ENCODE assay signal across 11 cellular contexts in the genomic region with DNA sequence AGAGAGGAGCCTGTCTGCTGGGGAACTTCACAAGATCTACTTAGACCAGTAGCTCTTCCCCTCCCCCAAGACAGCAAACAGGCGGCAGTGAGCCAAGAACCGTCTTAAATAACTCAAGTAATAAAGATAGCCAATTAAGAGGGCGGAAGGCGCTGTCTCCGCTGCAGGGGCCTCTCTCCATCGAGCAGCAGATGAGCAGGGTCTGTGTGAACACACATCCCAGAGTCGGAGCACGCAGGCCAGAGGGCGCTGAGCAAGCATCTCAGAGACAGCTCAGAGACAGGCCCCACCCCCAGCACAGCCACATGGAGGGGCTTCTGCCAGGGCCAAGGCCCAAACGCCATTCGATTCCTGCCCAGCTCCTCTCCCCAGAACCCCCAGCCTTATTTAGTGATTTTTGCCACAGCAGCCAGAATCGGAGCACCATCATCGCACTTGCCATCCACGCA. TPM values are rescaled to one million over a fixed set of nuclear protein-coding genes. Genes with fewer than 3 reads are reported as not detected.
DNase-seq lines count a peak whose midpoint lies in the region; ATAC-seq and TF ChIP-seq lines count a peak whose summit lies in the region.
"Had no signal": no experiment of that assay in that cellular context is flagged by ENCODE, and none has a peak within 500 bp of the region (broad histone marks: within the 10 kb centered on the region; RNA-seq: fewer than 3 reads in every experiment).

No MANE protein-coding gene starts in this region.

- H3K36me3 ChIP-seq in body of pancreas (replicated peaks in 1 of 2; ENCODE audit: insufficient read depth in 1 of 2, low read depth in 2 of 2) (no peaks in the 10 kb centered on the region), lower lobe of right lung (no peaks in the 10 kb centered on the region)

- no peaks in the 10 kb centered on the region for H3K36me3 Mint-ChIP-seq in activated naive CD4-positive, alpha-beta T cell treated with anti-CD3 and anti-CD28 coated beads for 36 hours (ENCODE audit: low read depth)

- TF ChIP-seq CTCF in body of pancreas (IDR thresholded peaks at IDR 0.05) = no peak
- TF ChIP-seq CTCF in lower lobe of right lung (IDR thresholded peaks at IDR 0.05) = no peak

- H3K4me3 ChIP-seq in body of pancreas (no peak overlapping the region), lower lobe of right lung (no peak overlapping the region)

- H3K4me1 Mint-ChIP-seq in stimulated activated naive CD8-positive, alpha-beta T cell treated with anti-CD3 and anti-CD28 coated beads, Interleukin-15, amount 100 ng/mL, for 72 hours = peaks cover 86% of the 10 kb centered on the region
- H3K4me1 Mint-ChIP-seq in activated naive CD4-positive, alpha-beta T cell treated with anti-CD3 and anti-CD28 coated beads for 36 hours (ENCODE audit: low read depth) = peaks cover 69% of the 10 kb centered on the region

- H3K27me3 Mint-ChIP-seq in stimulated activated naive CD8-positive, alpha-beta T cell treated with anti-CD3 and anti-CD28 coated beads, Interleukin-15, amount 100 ng/mL, for 72 hours = no peaks in the 10 kb centered on the region
- no peaks in the 10 kb centered on the region for H3K27me3 Mint-ChIP-seq in activated naive CD4-positive, alpha-beta T cell treated with anti-CD3 and anti-CD28 coated beads for 36 hours (ENCODE audit: low read depth)

- no peaks in the 10 kb centered on the region for H3K27me3 ChIP-seq in body of pancreas
- H3K27me3 ChIP-seq in lower lobe of right lung (ENCODE audit: low read depth) = no peaks in the 10 kb centered on the region

- ATAC-seq in stimulated activated naive CD8-positive, alpha-beta T cell treated with anti-CD3 and anti-CD28 coated beads, Interleukin-15, amount 100 ng/mL, for 72 hours = no peak
- ATAC-seq in stimulated activated naive CD8-positive, alpha-beta T cell treated with anti-CD3 and anti-CD28 coated beads, Interleukin-15, Interleukin-2, amounts not matched to agents 100 U/mL and 50 U/mL, for 24 hours = no peak
- ATAC-seq in body of pancreas (no peak), lower lobe of right lung (no peak), GM19455 (IDR thresholded peaks at IDR 0.05; ENCODE audit: unreplicated experiment) (no peak)

- intact Hi-C loops in body of pancreas (cut with DNase I) (no loop called here), lower lobe of right lung (cut with DNase I) (no loop called here)
- intact Hi-C loops in activated naive CD4-positive, alpha-beta T cell treated with anti-CD3 and anti-CD28 coated beads for 36 hours (cut with micrococcal nuclease) = no loop called here

- no peak overlapping the region for H3K4me3 Mint-ChIP-seq in stimulated activated naive CD8-positive, alpha-beta T cell treated with anti-CD3 and anti-CD28 coated beads, Interleukin-15, amount 100 ng/mL, for 72 hours
- no peak overlapping the region for H3K4me3 Mint-ChIP-seq in activated naive CD4-positive, alpha-beta T cell treated with anti-CD3 and anti-CD28 coated beads for 36 hours
- H3K4me3 Mint-ChIP-seq: dendritic cell treated with granulocyte-macrophage colony-stimulating factor and Interleukin-4, amounts not matched to agents 40 ng/mL and 50 ng/mL, for 4 days had no signal

- no peak for DNase-seq in stimulated activated naive CD8-positive, alpha-beta T cell treated with anti-CD3 and anti-CD28 coated beads, Interleukin-15, amount 100 ng/mL, for 72 hours
- no peak for DNase-seq in stimulated activated naive CD8-positive, alpha-beta T cell treated with anti-CD3 and anti-CD28 coated beads, Interleukin-15, Interleukin-2, amounts not matched to agents 100 U/mL and 50 U/mL, for 24 hours
- DNase-seq in body of pancreas = peak in 1 of 4 donors; percentile 49
- DNase-seq in lower lobe of right lung = no peak
- no peak for DNase-seq in SHP77 (lab: John Stamatoyannopoulos, UW)
- no peak for DNase-seq in cerebellar cortex (ENCODE audit: low spot score)
- no peak for DNase-seq in activated naive CD4-positive, alpha-beta T cell treated with anti-CD3 and anti-CD28 coated beads for 36 hours
- DNase-seq: DMS79 treated with DMSO at 0.1 percent for 48 hours had no signal

- H3K9me3 Mint-ChIP-seq in stimulated activated naive CD8-positive, alpha-beta T cell treated with anti-CD3 and anti-CD28 coated beads, Interleukin-15, amount 100 ng/mL, for 72 hours = no peaks in the 10 kb centered on the region
- no peaks in the 10 kb centered on the region for H3K9me3 Mint-ChIP-seq in activated naive CD4-positive, alpha-beta T cell treated with anti-CD3 and anti-CD28 coated beads for 36 hours
- H3K9me3 Mint-ChIP-seq: dendritic cell treated with granulocyte-macrophage colony-stimulating factor and Interleukin-4, amounts not matched to agents 40 ng/mL and 50 ng/mL, for 4 days had no signal

- CTCF ChIA-PET in activated naive CD4-positive, alpha-beta T cell treated with anti-CD3 and anti-CD28 coated beads for 36 hours (lab: Charles Lee) = interaction anchor here (0.6 to 3.5 kb wide), 3 partner anchors 18 to 1352 kb away, joined by 3 to 13 read pairs (median 10); no protein-coding TSS in a partner anchor

- H3K27ac Mint-ChIP-seq in stimulated activated naive CD8-positive, alpha-beta T cell treated with anti-CD3 and anti-CD28 coated beads, Interleukin-15, amount 100 ng/mL, for 72 hours = peak overlapping the region; percentile 15 to 59
- H3K27ac Mint-ChIP-seq in activated naive CD4-positive, alpha-beta T cell treated with anti-CD3 and anti-CD28 coated beads for 36 hours = no peak overlapping the region

- no peaks in the 10 kb centered on the region for H3K9me3 ChIP-seq in body of pancreas
- H3K9me3 ChIP-seq in lower lobe of right lung = no peaks in the 10 kb centered on the region

- WGBS in body of pancreas, 2 donors = 57 to 71% methylated on average over 9 to 14 of the region's 14 CpGs

- H3K27ac ChIP-seq in body of pancreas = peak overlapping the region in 3 of 4 donors; percentile 46 to 56 (median 50)
- H3K27ac ChIP-seq in lower lobe of right lung = peak overlapping the region; percentile 24
- H3K27ac ChIP-seq: KMS-11 had no signal

- peaks cover 90% of the 10 kb centered on the region for H3K4me1 ChIP-seq in body of pancreas
- H3K4me1 ChIP-seq in lower lobe of right lung = peaks cover 82% of the 10 kb centered on the region

- TF ChIP-seq POLR2A in body of pancreas (IDR thresholded peaks at IDR 0.05) = no peak

RNA-seq across cellular contexts. Expression of a gene that starts 11.1 kb away (rescaled TPM):
- total RNA-seq in body of pancreas = 100 to 1,000 TPM in 1 of 2 donors, 10 to 100 TPM in 1; 23.1 to 219 TPM
- 9.8 TPM for total RNA-seq in lower lobe of right lung
- total RNA-seq in activated naive CD4-positive, alpha-beta T cell treated with anti-CD3 and anti-CD28 coated beads for 36 hours = 10 to 100 TPM; 24.9 to 27.0 TPM

RNA-seq across cellular contexts. Expression of a gene that starts 43.1 kb away (rescaled TPM):
- total RNA-seq in body of pancreas (10 to 100 TPM in 1 of 2 donors, 1 to 10 TPM in 1; 4.7 to 15.5 TPM), lower lobe of right lung (11.7 TPM)
- 10 to 100 TPM; 11.6 to 12.5 TPM for total RNA-seq in activated naive CD4-positive, alpha-beta T cell treated with anti-CD3 and anti-CD28 coated beads for 36 hours
